Comparison of ENCODE assay signal across 25 cellular contexts in genomic region chr19:47821460-47822020, GRCh38. TPM values are rescaled to one million over a fixed set of nuclear protein-coding genes. Genes with fewer than 3 reads are reported as not detected.
DNase-seq lines count a peak whose midpoint lies in the region; ATAC-seq, FAIRE-seq and TF ChIP-seq lines count a peak whose summit lies in the region.
"Had no signal": no experiment of that assay in that cellular context is flagged by ENCODE, and none has a peak within 500 bp of the region (broad histone marks: within the 10 kb centered on the region; RNA-seq: fewer than 3 reads in every experiment).

CRX (plus strand) TSS chr19:47821937; CDS start chr19:47834444, 12,507 bp downstream.

- H3K27ac ChIP-seq in H1 (ENCODE audit: low read depth, low read length) (no peak within 1 kb of the TSS), neuronal stem cell (replicated peaks; ENCODE audit: low read length) (no peak within 1 kb of the TSS)
- H3K27ac ChIP-seq: PC-9 had no signal

- H2BK15ac ChIP-seq in H1 (ENCODE audit: low read length) = 0 out of 2 replicates have a peak within 1 kb of the TSS, but pooled peaks have one; percentile 99
- H2BK15ac ChIP-seq in neuronal stem cell (ENCODE audit: low read length) = peak within 1 kb of the TSS; percentile 87

- H3K27me3 Mint-ChIP-seq in immature natural killer cell (ENCODE audit: low read depth in 3 of 3) = peaks cover 0 to 19% (median 16%) of the 10 kb centered on the region in 3 donors

- H4K5ac ChIP-seq in H1 (ENCODE audit: insufficient read length, low read depth, low read length) = no peak within 1 kb of the TSS

- no peak within 1 kb of the TSS for H3K4ac ChIP-seq in H1 (replicated peaks; ENCODE audit: insufficient read length, low read depth, low read length)
- H3K4ac ChIP-seq in neuronal stem cell (ENCODE audit: low read length) = no peak within 1 kb of the TSS

- H3K18ac ChIP-seq in H1 (ENCODE audit: extremely low read depth, low read length) (peak within 1 kb of the TSS; percentile 60; the same call in 1 of the 2 replicates), neuronal stem cell (ENCODE audit: low read length) (peak within 1 kb of the TSS; percentile 39)

- ATAC-seq in GM19328 (IDR thresholded peaks at IDR 0.05; ENCODE audit: unreplicated experiment) = no peak

- H3K14ac ChIP-seq in H1 (ENCODE audit: insufficient read length) = no peak within 1 kb of the TSS
- no peak within 1 kb of the TSS for H3K14ac ChIP-seq in neuronal stem cell (ENCODE audit: low read length)

- no peaks in the 10 kb centered on the region for H3K36me3 ChIP-seq in H1 (ENCODE audit: control insufficient read depth in 2 of 4, insufficient read depth in 4 of 4, low read length in 3 of 4)
- no peaks in the 10 kb centered on the region for H3K36me3 ChIP-seq in neuronal stem cell (replicated peaks in 1 of 2; ENCODE audit: control insufficient read depth in 2 of 2, insufficient read depth in 2 of 2, low read length in 2 of 2)
- H3K36me3 ChIP-seq: BE2C, HAP-1 had no signal

- no peaks in the 10 kb centered on the region for H3K4me1 Mint-ChIP-seq in immature natural killer cell

- H3K9me3 ChIP-seq in H1 (ENCODE audit: insufficient read depth in 2 of 2, low read depth in 1 of 2, low read length in 1 of 2) (no peaks in the 10 kb centered on the region), neuronal stem cell (replicated peaks in 1 of 2; ENCODE audit: control insufficient read depth in 2 of 2, insufficient read depth in 1 of 2, low read depth in 1 of 2, low read length in 2 of 2) (peaks cover 0 to under 1% of the 10 kb centered on the region in 2 donors)
- H3K9me3 ChIP-seq: BE2C, HAP-1 had no signal

- no peak for TF ChIP-seq EP300 in H1 (IDR thresholded peaks at IDR 0.05; ENCODE audit: borderline replicate concordance in 1 of 2, low read depth in 2 of 2, low read length in 2 of 2)

- H3K79me1 ChIP-seq in H1 (ENCODE audit: low read depth, low read length) (no peaks in the 10 kb centered on the region), neuronal stem cell (ENCODE audit: low read depth, low read length) (no peaks in the 10 kb centered on the region)

- DNase-seq in ELF-1 (ENCODE audit: low read depth, low spot score) (peak; percentile 26), NCI-H82 (lab: John Stamatoyannopoulos, UW) (peak; percentile 98), H1 (ENCODE audit: low read depth in 1 of 2, low spot score in 2 of 2) (no peak), neuronal stem cell (ENCODE audit: low spot score) (no peak), ureter (ENCODE audit: low spot score) (no peak), NK-92 (lab: John Stamatoyannopoulos, UW; ENCODE audit: unreplicated experiment) (no peak), immature natural killer cell (no peak)
- DNase-seq: BE2C; CD4-positive, CD25-positive, alpha-beta regulatory T cell; COR-L47; DMS153; GF-D8; MM.1S; NCI-H1092; NCI-H1436 treated with DMSO at 0.1 percent for 48 hours; NCI-H2029 treated with DMSO at 0.1 percent for 48 hours; NCI-H2171 treated with DMSO at 0.1 percent for 48 hours; NCI-H446 treated with DMSO at 0.1 percent for 48 hours; PC-9 had no signal

- 81% methylated on average over 14 of the region's 15 CpGs; no CpG with 5 or more reads in 1 of the 2 experiments for WGBS in H1 (ENCODE audit: extremely low coverage in 1 of 2, insufficient coverage in 1 of 2, insufficient read length in 1 of 2, insufficient replicate concordance in 2 of 2, low coverage in 1 of 2, low lambda C conversion rate in 2 of 2, missing lambda C conversion rate in 1 of 2), 2 experiments
- WGBS in neuronal stem cell (ENCODE audit: extremely low coverage in 2 of 2, insufficient read length in 2 of 2, insufficient replicate concordance in 1 of 2), 2 donors = no CpG with 5 or more reads among the region's 15 CpGs

- H2BK5ac ChIP-seq in H1 (ENCODE audit: low read depth, low read length) (no peak within 1 kb of the TSS), neuronal stem cell (ENCODE audit: low read length) (peak within 1 kb of the TSS; percentile 10)

- peaks cover 4% of the 10 kb centered on the region; the same call in 1 of the 2 replicates for H3K23me2 ChIP-seq in H1 (ENCODE audit: low read depth, low read length)

- no peak for TF ChIP-seq CTCF in H1 (IDR thresholded peaks at IDR 0.05; ENCODE audit: control extremely low read depth in 1 of 3, insufficient read depth in 1 of 3, low read depth in 1 of 3, low read length in 3 of 3)

- no peak within 1 kb of the TSS for H3K27ac Mint-ChIP-seq in immature natural killer cell

- H4K91ac ChIP-seq in H1 (replicated peaks; ENCODE audit: insufficient read length, low read length) (no peak within 1 kb of the TSS), neuronal stem cell (ENCODE audit: low read depth, low read length, poor library complexity) (no peak within 1 kb of the TSS)

- no peak within 1 kb of the TSS for H3K4me2 ChIP-seq in H1 (ENCODE audit: insufficient read depth in 1 of 2, low read depth in 2 of 2, low read length in 2 of 2)
- no peak within 1 kb of the TSS for H3K4me2 ChIP-seq in neuronal stem cell (ENCODE audit: insufficient read depth, low read length, poor library complexity, severe bottlenecking)
- H3K4me2 ChIP-seq: PC-9 had no signal

- H2BK12ac ChIP-seq in H1 (ENCODE audit: low read depth, low read length) (0 out of 2 replicates have a peak within 1 kb of the TSS, but pooled peaks have one; percentile 50), neuronal stem cell (ENCODE audit: low read length) (peak within 1 kb of the TSS; percentile 80)

- H2BK120ac ChIP-seq in H1 (replicated peaks; ENCODE audit: low read depth, low read length) (no peak within 1 kb of the TSS), neuronal stem cell (ENCODE audit: low read depth, low read length) (peak within 1 kb of the TSS; percentile 65)

- TF ChIP-seq RAD21 in H1 (IDR thresholded peaks at IDR 0.05 in 1 of 2, conservative IDR thresholded peaks at IDR 0.05 in 1 of 2; ENCODE audit: low read depth in 2 of 2, low read length in 2 of 2) = no peak

- POLR2A ChIA-PET in H1 (lab: Charles Lee; ENCODE audit: partially characterized antibody) = interaction anchor here (0.7 kb wide), 1 partner anchor 43 kb away, joined by 3 read pairs; no protein-coding TSS in a partner anchor

- H3K4me3 Mint-ChIP-seq in immature natural killer cell = no peak within 1 kb of the TSS
- H3K4me3 Mint-ChIP-seq: CD4-positive, CD25-positive, alpha-beta regulatory T cell had no signal

- no peaks in the 10 kb centered on the region for H4K20me1 ChIP-seq in H1 (replicated peaks in 1 of 2; ENCODE audit: control insufficient read depth in 1 of 2, insufficient read depth in 2 of 2, low read length in 2 of 2)

- CTCF ChIA-PET in H1 (lab: Charles Lee; ENCODE audit: partially characterized antibody) = interaction anchor here (0.8 to 2.0 kb wide), 3 partner anchors 28 to 47 kb away, joined by 3 to 5 read pairs (median 4); no protein-coding TSS in a partner anchor

- FAIRE-seq in H1 (lab: Jason Lieb, UNC) = no peak
- FAIRE-seq: A204.1, GM19239 had no signal

- H2AK5ac ChIP-seq in H1 (ENCODE audit: low read depth, low read length) (0 out of 2 replicates have a peak within 1 kb of the TSS, but pooled peaks have one; percentile 53), neuronal stem cell (ENCODE audit: low read depth, low read length) (peak within 1 kb of the TSS; percentile 70)

- H3K9ac ChIP-seq in H1 (replicated peaks in 1 of 4; ENCODE audit: extremely low read depth in 1 of 4, low read depth in 3 of 4, low read length in 3 of 4) (no peak within 1 kb of the TSS; a peak in 1 of 7 replicates), neuronal stem cell (ENCODE audit: low read depth, low read length, poor library complexity) (no peak within 1 kb of the TSS)

- H2BK20ac ChIP-seq in H1 (ENCODE audit: low read length) = 0 out of 2 replicates have a peak within 1 kb of the TSS, but pooled peaks have one; percentile 34

- H3K23ac ChIP-seq in H1 (ENCODE audit: insufficient read length) (no peak within 1 kb of the TSS), neuronal stem cell (ENCODE audit: low read depth, low read length, poor library complexity) (no peak within 1 kb of the TSS)

- H3K4me3 ChIP-seq in H1 (ENCODE audit: extremely low read depth in 1 of 4, insufficient read depth in 2 of 4, low read depth in 3 of 4, low read length in 4 of 4) (no peak within 1 kb of the TSS), neuronal stem cell (ENCODE audit: low read length in 2 of 2) (no peak within 1 kb of the TSS)
- H3K4me3 ChIP-seq: HAP-1, PC-9 had no signal

- H3K36me3 Mint-ChIP-seq in immature natural killer cell = no peaks in the 10 kb centered on the region
- H3K36me3 Mint-ChIP-seq: CD4-positive, CD25-positive, alpha-beta regulatory T cell had no signal

- H3K9me3 Mint-ChIP-seq in immature natural killer cell = no peaks in the 10 kb centered on the region

- no peak within 1 kb of the TSS for H2AFZ ChIP-seq in H1 (ENCODE audit: low read length)
- H2AFZ ChIP-seq in neuronal stem cell (ENCODE audit: low read length) = peak within 1 kb of the TSS; percentile 30
- H2AFZ ChIP-seq: PC-9 had no signal

- H3K27me3 ChIP-seq in H1 (replicated peaks in 1 of 4; ENCODE audit: control insufficient read depth in 3 of 4, extremely low read depth in 1 of 4, insufficient read depth in 3 of 4, low read length in 3 of 4) (no peaks in the 10 kb centered on the region), neuronal stem cell (ENCODE audit: control insufficient read depth in 3 of 3, insufficient read depth in 3 of 3, low read depth in 1 of 3, low read length in 3 of 3) (peaks cover 0 to 38% (median 0%) of the 10 kb centered on the region in 3 experiments)

- H3K4me1 ChIP-seq in H1 (replicated peaks in 1 of 4; ENCODE audit: control insufficient read depth in 3 of 4, insufficient read depth in 4 of 4, low read length in 3 of 4) (peaks cover 0 to 19% (median 11%) of the 10 kb centered on the region in 4 experiments; a peak in 6 of 7 replicates), neuronal stem cell (ENCODE audit: control insufficient read depth in 2 of 2, insufficient read depth in 1 of 2, low read depth in 1 of 2, low read length in 2 of 2) (peaks cover 5 to 23% of the 10 kb centered on the region in 2 donors)
- H3K4me1 ChIP-seq: BE2C had no signal

- H3K79me2 ChIP-seq in H1 (ENCODE audit: control insufficient read depth in 1 of 2, insufficient read depth in 2 of 2, low read length in 2 of 2) = no peaks in the 10 kb centered on the region; a peak in 1 of 4 replicates

- H4K8ac ChIP-seq in H1 (ENCODE audit: extremely low read depth, insufficient read depth, low read length) = peak within 1 kb of the TSS; percentile 59; the same call in 1 of the 2 replicates
- no peak within 1 kb of the TSS for H4K8ac ChIP-seq in neuronal stem cell (ENCODE audit: low read depth, low read length)

- H3K56ac ChIP-seq in H1 (replicated peaks; ENCODE audit: insufficient read length, low read depth, low read length) = no peak within 1 kb of the TSS

- TF ChIP-seq POLR2A in H1 (IDR thresholded peaks at IDR 0.05; ENCODE audit: control extremely low read depth in 1 of 2, low read depth in 2 of 2, low read length in 2 of 2) = no peak

RNA-seq across cellular contexts. Expression of gene CRX, which starts in this region (rescaled TPM):
- total RNA-seq in H1 (2021; fragmentation: NEBNext Ultra II Directional; extraction: Animal tissue kit (Norgen Biotek cat#: 25700)) = not detected in 2 replicates
- polyA plus RNA-seq in H1 (2011; rRNA removed) = 0.06 and 0.08 TPM in 2 replicates
- polyA plus RNA-seq in H1 (2011; cell fraction: cytosol; rRNA removed) = 0.04 TPM
- polyA plus RNA-seq in H1 (2011; cell fraction: nucleus; rRNA removed) = 0.03 TPM
- 0.08 to 0.24 TPM (median 0.23 TPM) in 3 of 4 replicates, not detected in the other for polyA plus RNA-seq in H1 (2012, experiment 1 of 2)
- 0.08 TPM for polyA plus RNA-seq in H1 (2012, experiment 2 of 2)
- polyA plus RNA-seq in H1 (2013, experiment 1 of 2) = 0.02 TPM
- polyA plus RNA-seq in H1 (2013, experiment 2 of 2) = not detected
- 0.06 and 0.07 TPM in 2 replicates for polyA minus RNA-seq in H1 (2011; rRNA and poly(A)+ RNA removed)
- not detected for polyA minus RNA-seq in H1 (2011; cell fraction: cytosol; rRNA and poly(A)+ RNA removed)
- polyA minus RNA-seq in H1 (2011; cell fraction: nucleus; rRNA and poly(A)+ RNA removed) = not detected
- polyA plus RNA-seq in neuronal stem cell (2013, experiment 1 of 2) = 0.14 TPM
- polyA plus RNA-seq in neuronal stem cell (2013, experiment 2 of 2) = 0.08 TPM
- total RNA-seq in ureter = not detected
- polyA plus RNA-seq in immature natural killer cell = not detected
- total RNA-seq: CD4-positive, CD25-positive, alpha-beta regulatory T cell; Daoy; LHCN-M2; PC-9 had no signal
- polyA plus RNA-seq: CD4-positive, CD25-positive, alpha-beta regulatory T cell had no signal

Comparison
In these comparisons a context has a peak if more than half of its experiments do, and no peak if none do; other contexts are left out.
1. DNase-seq: peak in ELF-1 (single experiment) and NCI-H82 (single experiment); none in H1 (0 of 2), neuronal stem cell (single experiment), ureter (single experiment), NK-92 (single experiment) and immature natural killer cell (0 of 3).